In genomic region chr6:2909718-2910117, GRCh38 we compare ENCODE assay signal across 14 cellular contexts. TPM values are rescaled to one million over a fixed set of nuclear protein-coding genes. Genes with fewer than 3 reads are reported as not detected.
DNase-seq lines count a peak whose midpoint lies in the region; ATAC-seq and TF ChIP-seq lines count a peak whose summit lies in the region.
"Had no signal": no experiment of that assay in that cellular context is flagged by ENCODE, and none has a peak within 500 bp of the region (broad histone marks: within the 10 kb centered on the region; RNA-seq: fewer than 3 reads in every experiment).

No MANE protein-coding gene starts in this region.

- H3K4me3 Mint-ChIP-seq in activated T-cell treated with anti-CD3 and anti-CD28 coated beads, Interleukin-2, amount 50 U/mL, for 4 hours, result no peak overlapping the region
- peak overlapping the region; percentile 41 for H3K4me3 Mint-ChIP-seq in stimulated activated memory B cell treated with anti-CD40 and anti-IgM and Interleukin-4, amounts not matched to agents 10 μg/mL and 1 μg/mL and 100 μg/mL, for 72 hours
- no peak overlapping the region for H3K4me3 Mint-ChIP-seq in progenitor cell of endocrine pancreas (ENCODE audit: low read depth)

- no peak for DNase-seq in activated T-cell treated with anti-CD3 and anti-CD28 coated beads, Interleukin-2, amount 50 U/mL, for 4 hours
- DNase-seq in activated T-cell treated with anti-CD3 and anti-CD28 coated beads, Interleukin-2, amount 50 U/mL, for 1 hour, result no peak
- DNase-seq in fibroblast of villous mesenchyme (ENCODE audit: low read depth) (peak; percentile 17), progenitor cell of endocrine pancreas (ENCODE audit: low spot score, unreplicated experiment) (no peak)
- no peak for DNase-seq in effector CD4-positive, alpha-beta T cell
- DNase-seq: heart left ventricle, NCI-H1105 treated with DMSO at 0.1 percent for 48 hours, NCI-H526, SHP77 had no signal

- no peaks in the 10 kb centered on the region for H3K9me3 Mint-ChIP-seq in activated T-cell treated with anti-CD3 and anti-CD28 coated beads, Interleukin-2, amount 50 U/mL, for 4 hours
- H3K9me3 Mint-ChIP-seq in stimulated activated memory B cell treated with anti-CD40 and anti-IgM and Interleukin-4, amounts not matched to agents 10 μg/mL and 1 μg/mL and 100 μg/mL, for 72 hours, result peaks cover 5% of the 10 kb centered on the region
- no peaks in the 10 kb centered on the region for H3K9me3 Mint-ChIP-seq in progenitor cell of endocrine pancreas (ENCODE audit: low read depth)

- no peaks in the 10 kb centered on the region for H3K27me3 Mint-ChIP-seq in activated T-cell treated with anti-CD3 and anti-CD28 coated beads, Interleukin-2, amount 50 U/mL, for 4 hours (ENCODE audit: low read depth)
- H3K27me3 Mint-ChIP-seq in stimulated activated memory B cell treated with anti-CD40 and anti-IgM and Interleukin-4, amounts not matched to agents 10 μg/mL and 1 μg/mL and 100 μg/mL, for 72 hours, result no peaks in the 10 kb centered on the region
- peaks cover 15% of the 10 kb centered on the region for H3K27me3 Mint-ChIP-seq in progenitor cell of endocrine pancreas

- 0 out of 2 replicates have a peak overlapping the region, but pooled peaks have one; percentile 24 for H3K27ac ChIP-seq in VCaP
- H3K27ac ChIP-seq: breast epithelium, heart left ventricle, neutrophil had no signal

- H3K27ac Mint-ChIP-seq in stimulated activated memory B cell treated with anti-CD40 and anti-IgM and Interleukin-4, amounts not matched to agents 10 μg/mL and 1 μg/mL and 100 μg/mL, for 72 hours, result peak overlapping the region; percentile 89
- H3K27ac Mint-ChIP-seq in progenitor cell of endocrine pancreas, result no peak overlapping the region

- H3K36me3 Mint-ChIP-seq in activated T-cell treated with anti-CD3 and anti-CD28 coated beads, Interleukin-2, amount 50 U/mL, for 4 hours (ENCODE audit: insufficient read depth), result no peaks in the 10 kb centered on the region
- no peaks in the 10 kb centered on the region for H3K36me3 Mint-ChIP-seq in stimulated activated memory B cell treated with anti-CD40 and anti-IgM and Interleukin-4, amounts not matched to agents 10 μg/mL and 1 μg/mL and 100 μg/mL, for 72 hours
- H3K36me3 Mint-ChIP-seq in progenitor cell of endocrine pancreas (ENCODE audit: insufficient read depth), result no peaks in the 10 kb centered on the region

- TF ChIP-seq CTCF in VCaP (conservative IDR thresholded peaks at IDR 0.05) (no peak), fibroblast of villous mesenchyme (IDR thresholded peaks at IDR 0.05; ENCODE audit: insufficient read depth, low read depth, low read length) (no peak), progenitor cell of endocrine pancreas (IDR thresholded peaks at IDR 0.05; ENCODE audit: unreplicated experiment) (no peak)

- no peak overlapping the region for H3K4me3 ChIP-seq in fibroblast of villous mesenchyme (ENCODE audit: low read depth, low read length)
- H3K4me3 ChIP-seq: breast epithelium, heart left ventricle had no signal

- H3K4me1 Mint-ChIP-seq in activated T-cell treated with anti-CD3 and anti-CD28 coated beads, Interleukin-2, amount 50 U/mL, for 4 hours (ENCODE audit: low read depth), result peaks cover 35% of the 10 kb centered on the region
- peaks cover 39% of the 10 kb centered on the region for H3K4me1 Mint-ChIP-seq in stimulated activated memory B cell treated with anti-CD40 and anti-IgM and Interleukin-4, amounts not matched to agents 10 μg/mL and 1 μg/mL and 100 μg/mL, for 72 hours
- peaks cover 25% of the 10 kb centered on the region for H3K4me1 Mint-ChIP-seq in progenitor cell of endocrine pancreas (ENCODE audit: low read depth)

- peak; percentile 67 to 82 for ATAC-seq in activated T-cell treated with anti-CD3 and anti-CD28 coated beads, Interleukin-2, amount 50 U/mL, for 4 hours
- ATAC-seq in stimulated activated memory B cell treated with anti-CD40 and anti-IgM and Interleukin-4, amounts not matched to agents 10 μg/mL and 1 μg/mL and 100 μg/mL, for 72 hours, result no peak
- no peak for ATAC-seq in GM18520 (IDR thresholded peaks at IDR 0.05; ENCODE audit: unreplicated experiment)
- ATAC-seq: heart left ventricle had no signal

RNA-seq across cellular contexts. Expression of gene SERPINB9, which starts 6.6 kb away (rescaled TPM):
- 10 to 100 TPM; 41.0 to 48.0 (median 42.4) TPM for total RNA-seq in activated T-cell treated with anti-CD3 and anti-CD28 coated beads, Interleukin-2, amount 50 U/mL, for 4 hours
- total RNA-seq in fibroblast of villous mesenchyme (15.1 and 17.3 TPM in 2 replicates), progenitor cell of endocrine pancreas (6.5 and 7.6 TPM in 2 replicates)

Comparison
In these comparisons a context has a peak if more than half of its experiments do, and no peak if none do; other contexts are left out.
1. ATAC-seq: peak in activated T-cell treated with anti-CD3 and anti-CD28 coated beads, Interleukin-2, amount 50 U/mL, for 4 hours (2 of 2); none in stimulated activated memory B cell treated with anti-CD40 and anti-IgM and Interleukin-4, amounts not matched to agents 10 μg/mL and 1 μg/mL and 100 μg/mL, for 72 hours (single experiment) and GM18520 (single experiment).